ENCODE assay signal across 1 cellular context in genomic region chr6:2658788-2659187, GRCh38.
TF ChIP-seq lines count a peak whose summit lies in the region.

No MANE protein-coding gene starts in this region.

TF ChIP-seq in H1, 55 proteins besides CTCF, POLR2A, EP300 and RAD21 (continued from another document):
- no peak for TF ChIP-seq CHD7 (IDR thresholded peaks at IDR 0.05; ENCODE audit: insufficient replicate concordance, low read length)
- no peak for TF ChIP-seq SAP30 (IDR thresholded peaks at IDR 0.05; ENCODE audit: insufficient read depth, insufficient replicate concordance, low read length)
- TF ChIP-seq RNF2 (IDR thresholded peaks at IDR 0.05; ENCODE audit: borderline replicate concordance, low read depth, low read length, missing control alignments, poor library complexity, severe bottlenecking) = no peak
